ENCODE assay signal across 8 cellular contexts in the genomic region with DNA sequence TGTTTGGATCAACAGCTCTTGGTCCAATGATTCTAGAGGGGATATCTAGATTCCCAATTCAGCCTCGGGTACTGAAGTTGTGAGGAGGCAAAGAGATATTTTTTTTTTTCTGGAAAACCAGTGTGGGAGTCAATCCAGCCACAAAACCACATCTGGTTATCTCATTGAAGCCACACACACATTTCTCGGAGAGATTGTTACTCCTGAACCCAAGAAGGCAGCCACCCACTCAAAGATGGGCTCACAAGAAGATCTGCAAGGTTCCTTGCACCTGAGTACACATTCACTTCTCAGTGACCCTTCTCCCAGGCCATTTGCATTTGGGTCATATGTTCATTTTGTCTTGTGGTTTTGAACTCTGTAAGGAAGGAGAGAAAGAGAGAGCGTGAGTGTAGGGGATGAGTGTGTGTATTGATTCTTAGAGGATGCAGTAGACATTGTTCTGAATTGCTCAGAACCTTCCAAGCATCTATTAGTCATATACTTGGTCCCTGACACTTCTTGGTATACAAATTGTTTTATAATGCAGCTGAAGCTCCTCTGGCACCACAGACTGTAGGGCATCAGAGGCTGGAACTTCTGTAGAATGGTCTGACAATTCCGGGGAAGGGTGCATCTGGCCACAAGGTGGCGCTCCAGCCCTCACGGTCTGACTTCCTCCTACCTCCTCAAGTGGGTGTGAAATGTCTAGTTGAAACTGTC. TPM values are rescaled to one million over a fixed set of nuclear protein-coding genes. Genes with fewer than 3 reads are reported as not detected.
A peak's percentile ranks its signal among the peaks of the same experiment; 100 is the strongest.
DNase-seq lines count a peak whose midpoint lies in the region; ATAC-seq and TF ChIP-seq lines count a peak whose summit lies in the region.

No MANE protein-coding gene starts in this region.

- no peaks in the 10 kb centered on the region for H3K36me3 Mint-ChIP-seq in activated naive CD8-positive, alpha-beta T cell treated with anti-CD3 and anti-CD28 coated beads, Interleukin-2, amount 10 ng/mL, durations not matched to agents 7 days and 5 days

- intact Hi-C loops in cardiac septum (cut with DNase I) = no loop called here

- TF ChIP-seq CTCF in GM12801 (IDR thresholded peaks at IDR 0.05; ENCODE audit: extremely low read depth, insufficient read length) = peak; percentile 54

- H3K27me3 Mint-ChIP-seq in activated naive CD8-positive, alpha-beta T cell treated with anti-CD3 and anti-CD28 coated beads, Interleukin-2, amount 10 ng/mL, durations not matched to agents 7 days and 5 days = peaks cover 11% of the 10 kb centered on the region

- H3K4me3 Mint-ChIP-seq in activated naive CD8-positive, alpha-beta T cell treated with anti-CD3 and anti-CD28 coated beads, Interleukin-2, amount 10 ng/mL, durations not matched to agents 7 days and 5 days = peak overlapping the region; percentile 50

- CTCF ChIA-PET in HEK293T (lab: Yijun Ruan, JAX) = interaction anchor here (0.7 to 1.7 kb wide), 7 partner anchors 14 to 278 kb away, joined by 3 to 12 read pairs (median 4); no protein-coding TSS in a partner anchor

- POLR2A ChIA-PET in HEK293T (lab: Yijun Ruan, JAX) = interaction anchor here (0.6 kb wide), 1 partner anchor 40 kb away, joined by 4 read pairs; no protein-coding TSS in a partner anchor
- POLR2A ChIA-PET in activated naive CD8-positive, alpha-beta T cell treated with anti-CD3 and anti-CD28 coated beads, Interleukin-2, amount 10 ng/mL, durations not matched to agents 7 days and 5 days (lab: Charles Lee) = interaction anchor here (1.2 kb wide), 1 partner anchor 596 kb away, joined by 5 read pairs; no protein-coding TSS in a partner anchor

- peaks cover 9% of the 10 kb centered on the region for H3K4me1 Mint-ChIP-seq in activated naive CD8-positive, alpha-beta T cell treated with anti-CD3 and anti-CD28 coated beads, Interleukin-2, amount 10 ng/mL, durations not matched to agents 7 days and 5 days

- peak; percentile 94 for ATAC-seq in activated naive CD8-positive, alpha-beta T cell treated with anti-CD3 and anti-CD28 coated beads, Interleukin-2, amount 10 ng/mL, durations not matched to agents 7 days and 5 days (ENCODE audit: low read depth)

- DNase-seq in HEK293T (ENCODE audit: extremely low spot score) (peak; percentile 65), NCI-H1092 (lab: John Stamatoyannopoulos, UW) (peak; percentile 44), T-helper 1 cell (peak; percentile 44 to 81 (median 65)), cardiac septum (ENCODE audit: low spot score) (peak; percentile 87), putamen (ENCODE audit: low spot score) (peak; percentile 56), DMS79 treated with DMSO at 0.1 percent for 48 hours (lab: John Stamatoyannopoulos, UW) (no peak)
- DNase-seq in activated naive CD8-positive, alpha-beta T cell treated with anti-CD3 and anti-CD28 coated beads, Interleukin-2, amount 10 ng/mL, durations not matched to agents 7 days and 5 days = peak; percentile 88

- H3K9me3 Mint-ChIP-seq in activated naive CD8-positive, alpha-beta T cell treated with anti-CD3 and anti-CD28 coated beads, Interleukin-2, amount 10 ng/mL, durations not matched to agents 7 days and 5 days = no peaks in the 10 kb centered on the region

- peak overlapping the region; percentile 60 for H3K27ac Mint-ChIP-seq in activated naive CD8-positive, alpha-beta T cell treated with anti-CD3 and anti-CD28 coated beads, Interleukin-2, amount 10 ng/mL, durations not matched to agents 7 days and 5 days

TF ChIP-seq in HEK293T, 16 proteins besides CTCF, POLR2A, EP300 and RAD21:
- TF ChIP-seq ELF4 (IDR thresholded peaks at IDR 0.05) (no peak), LEF1 (IDR thresholded peaks at IDR 0.05; ENCODE audit: borderline replicate concordance) (no peak), SUZ12 (IDR thresholded peaks at IDR 0.05) (no peak), FOXA1 (IDR thresholded peaks at IDR 0.05) (no peak), TARDBP (IDR thresholded peaks at IDR 0.05) (no peak), NFRKB (IDR thresholded peaks at IDR 0.05) (no peak), ZNF384 (IDR thresholded peaks at IDR 0.05) (no peak), CTBP1 (IDR thresholded peaks at IDR 0.05; ENCODE audit: borderline replicate concordance) (no peak), SP1 (IDR thresholded peaks at IDR 0.05) (no peak), HDGF (IDR thresholded peaks at IDR 0.05; ENCODE audit: borderline replicate concordance) (no peak), FOXK2 (IDR thresholded peaks at IDR 0.05) (no peak), FOXM1 (IDR thresholded peaks at IDR 0.05; ENCODE audit: borderline replicate concordance) (no peak), L3MBTL2 (conservative IDR thresholded peaks at IDR 0.05) (no peak), ARNT (IDR thresholded peaks at IDR 0.05) (no peak), BHLHE40 (IDR thresholded peaks at IDR 0.05; ENCODE audit: borderline replicate concordance) (no peak)
- TF ChIP-seq, protein P1, sequence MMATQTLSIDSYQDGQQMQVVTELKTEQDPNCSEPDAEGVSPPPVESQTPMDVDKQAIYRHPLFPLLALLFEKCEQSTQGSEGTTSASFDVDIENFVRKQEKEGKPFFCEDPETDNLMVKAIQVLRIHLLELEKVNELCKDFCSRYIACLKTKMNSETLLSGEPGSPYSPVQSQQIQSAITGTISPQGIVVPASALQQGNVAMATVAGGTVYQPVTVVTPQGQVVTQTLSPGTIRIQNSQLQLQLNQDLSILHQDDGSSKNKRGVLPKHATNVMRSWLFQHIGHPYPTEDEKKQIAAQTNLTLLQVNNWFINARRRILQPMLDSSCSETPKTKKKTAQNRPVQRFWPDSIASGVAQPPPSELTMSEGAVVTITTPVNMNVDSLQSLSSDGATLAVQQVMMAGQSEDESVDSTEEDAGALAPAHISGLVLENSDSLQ (IDR thresholded peaks at IDR 0.05) = no peak

RNA-seq across cellular contexts. Expression of a gene that starts 39.3 kb away (rescaled TPM):
- 100 to 1,000 TPM; 222 to 243 TPM for total RNA-seq in activated naive CD8-positive, alpha-beta T cell treated with anti-CD3 and anti-CD28 coated beads, Interleukin-2, amount 10 ng/mL, durations not matched to agents 7 days and 5 days
- 62.1 TPM for total RNA-seq in cardiac septum
